In the genomic region with DNA sequence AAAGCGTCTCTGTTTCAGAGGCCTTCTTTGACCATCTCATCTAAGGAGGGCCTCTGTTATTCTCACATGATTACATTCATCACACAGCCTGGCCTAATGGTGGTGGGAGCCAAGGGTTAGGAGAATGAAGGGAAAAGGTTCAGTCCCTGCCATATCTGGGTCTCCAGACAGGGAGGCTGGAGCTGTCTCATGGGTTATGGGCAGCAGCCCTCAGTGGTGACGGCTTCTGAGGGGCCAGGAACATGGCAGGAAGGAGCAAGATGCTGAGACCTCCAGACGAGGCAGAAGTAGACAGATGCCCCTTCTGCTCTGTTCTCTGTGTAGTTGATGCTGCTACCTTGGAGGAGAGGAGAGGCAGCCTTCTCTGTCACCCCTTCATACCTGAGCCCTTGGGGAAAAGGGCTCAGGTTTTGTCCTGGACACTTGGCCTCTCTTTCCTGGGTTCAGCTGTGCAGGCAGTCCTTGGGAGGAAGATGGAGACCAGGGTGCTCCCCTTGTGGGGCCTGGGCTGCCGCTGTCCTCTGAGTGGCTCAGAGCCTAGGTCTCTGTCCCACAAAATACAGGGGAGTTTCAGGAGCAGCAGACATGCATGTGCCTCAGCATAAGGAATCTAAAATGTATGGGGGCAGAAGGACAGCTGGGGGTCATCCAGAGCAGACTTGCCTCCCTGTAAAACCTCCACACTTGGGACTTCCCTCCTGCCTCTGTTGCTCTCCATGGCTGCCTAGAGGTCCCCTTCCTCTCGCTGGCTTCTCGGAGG, we compare ENCODE assay signal across 15 cellular contexts. TPM values are rescaled to one million over a fixed set of nuclear protein-coding genes. Genes with fewer than 3 reads are reported as not detected.
"Had no signal": no experiment of that assay in that cellular context is flagged by ENCODE, and none has a peak within 500 bp of the region (broad histone marks: within the 10 kb centered on the region; RNA-seq: fewer than 3 reads in every experiment).

No MANE protein-coding gene starts in this region.

- H3K27ac Mint-ChIP-seq: activated naive CD8-positive, alpha-beta T cell treated with anti-CD3 and anti-CD28 coated beads for 36 hours had no signal

- H3K4me3 Mint-ChIP-seq: activated naive CD8-positive, alpha-beta T cell treated with anti-CD3 and anti-CD28 coated beads for 36 hours had no signal

- DNase-seq: activated CD4-positive, alpha-beta T cell treated with anti-CD3 and anti-CD28 coated beads for 1 hour; activated CD4-positive, alpha-beta T cell treated with anti-CD3 and anti-CD28 coated beads, Interleukin-2, amount 50 U/mL, for 48 hours; activated gamma-delta T cell treated with Interleukin-2 at 50 U/mL for 16 hours; activated naive CD8-positive, alpha-beta T cell treated with anti-CD3 and anti-CD28 coated beads for 36 hours; brain microvascular endothelial cell; cerebellar nuclear complex; dermis blood vessel endothelial cell; hypothalamus; naive B cell; right lobe of liver; spleen; stimulated activated CD4-positive, alpha-beta T cell treated with anti-CD3 and anti-CD28 coated beads, Interleukin-1b, Interleukin-23, amount 100 ng/mL, for 48 hours; stimulated activated naive CD4-positive, alpha-beta T cell; T-helper 9 cell; upper lobe of right lung had no signal

- H3K27me3 Mint-ChIP-seq: activated naive CD8-positive, alpha-beta T cell treated with anti-CD3 and anti-CD28 coated beads for 36 hours had no signal

- ATAC-seq: right lobe of liver, upper lobe of right lung had no signal

RNA-seq across cellular contexts. Expression of gene PPP4R4, which starts 48.3 kb away (rescaled TPM):
- total RNA-seq: dermis blood vessel endothelial cell had no signal
